8 cellular contexts compared by ENCODE assay signal in the genomic region with DNA sequence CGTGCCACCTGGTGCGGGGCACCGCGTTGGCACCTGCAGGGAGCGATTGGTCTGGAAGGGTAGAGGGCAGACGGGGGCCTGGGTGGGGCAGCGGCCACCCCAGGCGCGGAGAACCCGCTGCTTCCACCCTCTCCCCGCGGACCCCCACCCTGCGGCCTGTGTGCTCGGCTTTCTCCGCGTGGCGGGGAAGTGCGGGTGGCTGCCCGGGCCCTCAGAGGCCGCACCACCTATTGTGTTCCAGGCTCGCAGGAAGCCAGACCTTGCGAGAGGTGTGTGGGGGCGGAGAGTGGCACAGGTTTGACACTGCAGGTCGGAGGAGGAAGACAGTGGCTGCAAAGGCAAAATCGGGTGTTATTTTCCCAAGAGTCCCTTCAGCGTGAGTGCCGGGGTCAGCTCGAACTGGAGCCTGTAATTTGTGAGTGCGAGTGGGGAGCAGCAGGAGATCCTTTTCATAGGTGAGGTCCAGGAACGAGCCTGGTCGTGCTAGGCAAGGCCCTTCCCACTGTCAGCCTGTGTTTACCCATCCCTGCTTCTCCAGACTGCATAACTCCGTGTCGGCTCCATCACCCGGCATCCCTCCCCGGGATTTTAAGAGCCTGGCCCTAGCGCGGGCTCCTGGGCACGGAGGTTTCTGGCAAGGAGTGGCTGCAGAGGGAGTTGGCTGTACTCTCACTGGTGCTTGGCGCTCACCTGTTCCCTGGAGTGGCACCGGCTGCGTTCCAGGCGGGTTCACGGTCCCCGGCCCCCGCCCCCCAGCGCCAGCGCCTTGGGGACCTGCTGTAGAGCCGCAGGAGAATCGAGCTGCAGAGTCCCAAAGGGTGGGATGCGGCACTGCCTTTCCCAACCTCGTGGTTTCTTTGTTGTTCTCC. TPM values are rescaled to one million over a fixed set of nuclear protein-coding genes. Genes with fewer than 3 reads are reported as not detected.
DNase-seq lines count a peak whose midpoint lies in the region; ATAC-seq, FAIRE-seq and TF ChIP-seq lines count a peak whose summit lies in the region.

No MANE protein-coding gene starts in this region.

- peaks cover 60% of the 10 kb centered on the region for H3K27me3 Mint-ChIP-seq in activated T-helper 2 cell treated with anti-CD3 and anti-CD28 coated beads, Interferon-gamma antibody, Interleukin-2, Interleukin-4, amounts not matched to agents 10 μg/mL and 5 μg/mL and 100 μg/mL, durations not matched to agents 14 hours and 24 hours and 36 hours (ENCODE audit: low read depth)
- H3K27me3 Mint-ChIP-seq in type B pancreatic cell, result peaks cover 86% of the 10 kb centered on the region

- TF ChIP-seq POLR2A in GM12891 (IDR thresholded peaks at IDR 0.05; ENCODE audit: low read depth, low read length) (no peak), HepG2 (IDR thresholded peaks at IDR 0.05; ENCODE audit: insufficient read depth in 1 of 2, low read depth in 2 of 2, low read length in 2 of 2) (no peak)

- no peak for TF ChIP-seq RAD21 in HepG2 (CRISPR knock-in tag; IDR thresholded peaks at IDR 0.05)

- no peaks in the 10 kb centered on the region for H3K9me3 Mint-ChIP-seq in activated T-helper 2 cell treated with anti-CD3 and anti-CD28 coated beads, Interferon-gamma antibody, Interleukin-2, Interleukin-4, amounts not matched to agents 10 μg/mL and 5 μg/mL and 100 μg/mL, durations not matched to agents 14 hours and 24 hours and 36 hours
- H3K9me3 Mint-ChIP-seq in type B pancreatic cell, result no peaks in the 10 kb centered on the region

- 25% methylated on average over 26 of the region's 51 CpGs for WGBS in HepG2 (ENCODE audit: low lambda C conversion rate)

- peaks cover 6% of the 10 kb centered on the region; the same call in 1 of the 2 replicates for H3K9me3 ChIP-seq in HepG2 (ENCODE audit: low read length)

- CTCF ChIA-PET in HepG2 (lab: Yijun Ruan, JAX; ENCODE audit: low intra/inter-chr PET ratio, low total read pairs), result no interaction called here

- POLR2A ChIA-PET in HepG2 (lab: Yijun Ruan, JAX), result no interaction called here

- peak; percentile 26 for FAIRE-seq in GM12891 (lab: Jason Lieb, UNC)
- no peak for FAIRE-seq in HepG2 (lab: Jason Lieb, UNC)

- H3K4me1 Mint-ChIP-seq in activated T-helper 2 cell treated with anti-CD3 and anti-CD28 coated beads, Interferon-gamma antibody, Interleukin-2, Interleukin-4, amounts not matched to agents 10 μg/mL and 5 μg/mL and 100 μg/mL, durations not matched to agents 14 hours and 24 hours and 36 hours (ENCODE audit: low read depth), result peaks cover 8% of the 10 kb centered on the region
- H3K4me1 Mint-ChIP-seq in type B pancreatic cell (ENCODE audit: unreplicated experiment), result peaks cover 8% of the 10 kb centered on the region

- no peak overlapping the region for H3K9ac ChIP-seq in HepG2 (ENCODE audit: insufficient read depth, low read depth, low read length)

- TF ChIP-seq EP300 in HepG2 (IDR thresholded peaks at IDR 0.05; ENCODE audit: low read depth in 2 of 2, low read length in 2 of 2), result no peak
- no peak for TF ChIP-seq EP300 in HepG2 (CRISPR knock-in tag; IDR thresholded peaks at IDR 0.05; ENCODE audit: borderline replicate concordance)

- DNase-seq in GM12891 (ENCODE audit: insufficient read length, low spot score), result peak; percentile 8
- peak; percentile 50 for DNase-seq in NCI-H128 (lab: John Stamatoyannopoulos, UW; ENCODE audit: unreplicated experiment)
- no peak for DNase-seq in activated T-helper 2 cell treated with anti-CD3 and anti-CD28 coated beads, Interferon-gamma antibody, Interleukin-2, Interleukin-4, amounts not matched to agents 10 μg/mL and 5 μg/mL and 100 μg/mL, durations not matched to agents 14 hours and 24 hours and 36 hours (ENCODE audit: low spot score)
- DNase-seq in HepG2 (ENCODE audit: low spot score), result no peak
- DNase-seq in type B pancreatic cell (ENCODE audit: extremely low spot score, unreplicated experiment), result no peak
- no peak for DNase-seq in activated gamma-delta T cell treated with Interleukin-2 at 50 U/mL for 16 hours
- DNase-seq in hippocampal formation (lab: John Stamatoyannopoulos, UW), result no peak
- DNase-seq in OCI-M2 (lab: John Stamatoyannopoulos, UW; ENCODE audit: unreplicated experiment), result no peak

- H3K27me3 ChIP-seq in HepG2 (ENCODE audit: control insufficient read depth in 1 of 2, insufficient read depth in 2 of 2, low read length in 2 of 2), result peaks cover 6 to 30% of the 10 kb centered on the region in 2 experiments; a peak in 4 of 5 replicates

- BruUV-seq in HepG2 (replicated peaks; lab: Mats Ljungman, UMichigan), result no TSS peak

- in situ Hi-C loops in HepG2 (cut with HindIII; ENCODE audit: extremely low pct_ligation_motif_present, low pct_unique_long_range_greater_than_20kb), result no loop called here

- H3K36me3 Mint-ChIP-seq in activated T-helper 2 cell treated with anti-CD3 and anti-CD28 coated beads, Interferon-gamma antibody, Interleukin-2, Interleukin-4, amounts not matched to agents 10 μg/mL and 5 μg/mL and 100 μg/mL, durations not matched to agents 14 hours and 24 hours and 36 hours (ENCODE audit: low read depth), result no peaks in the 10 kb centered on the region
- H3K36me3 Mint-ChIP-seq in type B pancreatic cell, result no peaks in the 10 kb centered on the region

- no peak overlapping the region for H3K27ac ChIP-seq in HepG2 (ENCODE audit: extremely low read length, insufficient read depth, low read length)

- ATAC-seq in HepG2, result peak; percentile 32; the same call in 2 of the 3 replicates

- TF ChIP-seq CTCF in HepG2 (CRISPR knock-in tag; IDR thresholded peaks at IDR 0.05) (no peak), type B pancreatic cell (conservative IDR thresholded peaks at IDR 0.05) (no peak)

- no peaks in the 10 kb centered on the region for H4K20me1 ChIP-seq in HepG2 (ENCODE audit: insufficient read depth, low read length)

- H3K79me2 ChIP-seq in HepG2 (ENCODE audit: insufficient read depth, low read length), result no peaks in the 10 kb centered on the region

- no peak overlapping the region for H3K4me2 ChIP-seq in HepG2 (ENCODE audit: low read depth, low read length)

- no peak overlapping the region for H2AFZ ChIP-seq in HepG2 (ENCODE audit: low read length)

- no peak overlapping the region for H3K27ac Mint-ChIP-seq in activated T-helper 2 cell treated with anti-CD3 and anti-CD28 coated beads, Interferon-gamma antibody, Interleukin-2, Interleukin-4, amounts not matched to agents 10 μg/mL and 5 μg/mL and 100 μg/mL, durations not matched to agents 14 hours and 24 hours and 36 hours
- H3K27ac Mint-ChIP-seq in type B pancreatic cell, result no peak overlapping the region

- H3K4me1 ChIP-seq in HepG2 (ENCODE audit: insufficient read depth, low read length), result no peaks in the 10 kb centered on the region

- H3K36me3 ChIP-seq in HepG2 (replicated peaks in 1 of 2; ENCODE audit: control insufficient read depth in 1 of 2, insufficient read depth in 2 of 2, low read length in 2 of 2), result no peaks in the 10 kb centered on the region

- no peak overlapping the region for H3K4me3 ChIP-seq in HepG2 (replicated peaks in 1 of 3; ENCODE audit: insufficient read depth in 1 of 3, low read depth in 2 of 3, low read length in 3 of 3)

- intact Hi-C loops in activated T-helper 2 cell treated with anti-CD3 and anti-CD28 coated beads, Interferon-gamma antibody, Interleukin-2, Interleukin-4, amounts not matched to agents 10 μg/mL and 5 μg/mL and 100 μg/mL, durations not matched to agents 14 hours and 24 hours and 36 hours (cut with micrococcal nuclease), result loop anchor here (5.0 to 10.0 kb wide), 2 partner anchors 43 to 999 kb away; a partner anchor contains a TSS
- intact Hi-C loops in HepG2 (cut with micrococcal nuclease; ENCODE audit: unreplicated experiment), result no loop called here

- H3K4me3 Mint-ChIP-seq in activated T-helper 2 cell treated with anti-CD3 and anti-CD28 coated beads, Interferon-gamma antibody, Interleukin-2, Interleukin-4, amounts not matched to agents 10 μg/mL and 5 μg/mL and 100 μg/mL, durations not matched to agents 14 hours and 24 hours and 36 hours (ENCODE audit: low read depth), result peak overlapping the region; percentile 39
- H3K4me3 Mint-ChIP-seq in type B pancreatic cell, result peak overlapping the region; percentile 83

TF ChIP-seq in GM12891, 5 proteins besides CTCF, POLR2A, EP300 and RAD21 (continues in another document):
- TF ChIP-seq SPI1 (IDR thresholded peaks at IDR 0.05; ENCODE audit: low read depth, low read length), result no peak
- TF ChIP-seq PAX5 (IDR thresholded peaks at IDR 0.05; ENCODE audit: insufficient read depth, low read length, severe bottlenecking), result no peak

TF ChIP-seq in HepG2, 621 proteins besides CTCF, POLR2A, EP300 and RAD21 (continues in another document):
- TF ChIP-seq ETV6 (CRISPR knock-in tag; conservative IDR thresholded peaks at IDR 0.05), result no peak
- no peak for TF ChIP-seq ZSCAN9 (CRISPR knock-in tag; IDR thresholded peaks at IDR 0.05; ENCODE audit: borderline replicate concordance)

RNA-seq across cellular contexts. Expression of a gene that starts 0.9 kb away (rescaled TPM):
- 2.1 TPM for polyA plus RNA-seq in GM12891 (2012; ENCODE audit: low read depth, missing spikeins)
- 0.84 and 0.90 TPM in 2 replicates for total RNA-seq in activated T-helper 2 cell treated with anti-CD3 and anti-CD28 coated beads, Interferon-gamma antibody, Interleukin-2, Interleukin-4, amounts not matched to agents 10 μg/mL and 5 μg/mL and 100 μg/mL, durations not matched to agents 14 hours and 24 hours and 36 hours
- total RNA-seq in HepG2 (2016; rRNA removed; fragmentation: Illumina TruSeq; extraction: Trizol) (0.21 and 0.42 TPM in 2 replicates), type B pancreatic cell (ENCODE audit: low replicate concordance) (2.8 and 5.6 TPM in 2 replicates)
- not detected in 2 replicates for total RNA-seq in HepG2 (2016; cell fraction: cytosol; rRNA removed; fragmentation: Illumina TruSeq; extraction: Trizol; ENCODE audit: low read depth)
- 0.30 and 0.33 TPM in 2 replicates for total RNA-seq in HepG2 (2016; cell fraction: insoluble cytoplasmic fraction; rRNA removed; fragmentation: Illumina TruSeq; extraction: Trizol)
- 0.25 and 0.28 TPM in 2 replicates for total RNA-seq in HepG2 (2016; cell fraction: membrane; rRNA removed; fragmentation: Illumina TruSeq; extraction: Trizol)
- 0.31 TPM in 1 of 2 replicates, not detected in the other for total RNA-seq in HepG2 (2016; cell fraction: nucleus; rRNA removed; fragmentation: Illumina TruSeq; extraction: Trizol)
- 0.35 and 0.67 TPM in 2 replicates for polyA plus RNA-seq in HepG2 (2011; rRNA removed)
- polyA plus RNA-seq in HepG2 (2011; cell fraction: cytosol; rRNA removed), result 0.63 and 0.83 TPM in 2 replicates
- 0.36 and 0.56 TPM in 2 replicates for polyA plus RNA-seq in HepG2 (2011; cell fraction: nucleus; rRNA removed)
- polyA plus RNA-seq in HepG2 (2012), result 0.13 and 0.19 TPM in 2 replicates
- 0.07 TPM in 1 of 2 replicates, not detected in the other for polyA plus RNA-seq in HepG2 (2016; cell fraction: cytosol; fragmentation: Illumina TruSeq; extraction: Trizol; ENCODE audit: low read depth)
- polyA plus RNA-seq in HepG2 (2016; cell fraction: insoluble cytoplasmic fraction; fragmentation: Illumina TruSeq; extraction: Trizol; ENCODE audit: low read depth), result 0.44 and 0.53 TPM in 2 replicates
- 0.19 TPM in 1 of 2 replicates, not detected in the other for polyA plus RNA-seq in HepG2 (2016; cell fraction: membrane; fragmentation: Illumina TruSeq; extraction: Trizol; ENCODE audit: low read depth)
- polyA plus RNA-seq in HepG2 (2016; cell fraction: nucleus; fragmentation: Illumina TruSeq; extraction: Trizol; ENCODE audit: insufficient read depth, low read depth), result 0.15 TPM in 1 of 2 replicates, not detected in the other
- 0.02 and 10.0 TPM in 2 replicates for polyA minus RNA-seq in HepG2 (2011; rRNA and poly(A)+ RNA removed; ENCODE audit: low replicate concordance)
- polyA minus RNA-seq in HepG2 (2011; cell fraction: cytosol; rRNA and poly(A)+ RNA removed), result not detected in 2 replicates
- polyA minus RNA-seq in HepG2 (2011; cell fraction: nucleus; rRNA and poly(A)+ RNA removed), result 0.25 and 0.77 TPM in 2 replicates

Comparison
In these comparisons a context has a peak if more than half of its experiments do, and no peak if none do; other contexts are left out.
1. DNase-seq: peak in GM12891 (single experiment) and NCI-H128 (single experiment); none in activated T-helper 2 cell treated with anti-CD3 and anti-CD28 coated beads, Interferon-gamma antibody, Interleukin-2, Interleukin-4, amounts not matched to agents 10 μg/mL and 5 μg/mL and 100 μg/mL, durations not matched to agents 14 hours and 24 hours and 36 hours (single experiment), HepG2 (single experiment), type B pancreatic cell (single experiment), activated gamma-delta T cell treated with Interleukin-2 at 50 U/mL for 16 hours (single experiment), hippocampal formation (0 of 2) and OCI-M2 (single experiment).